Comparison of ENCODE assay signal across 17 cellular contexts in genomic region chr4:90142091-90142490, GRCh38.
"Had no signal": no experiment of that assay in that cellular context is flagged by ENCODE, and none has a peak within 500 bp of the region (broad histone marks: within the 10 kb centered on the region; RNA-seq: fewer than 3 reads in every experiment).

No MANE protein-coding gene starts in this region.

- H3K36me3 ChIP-seq: gastroesophageal sphincter, pancreas, upper lobe of right lung had no signal

- H3K27me3 ChIP-seq: gastroesophageal sphincter, pancreas, upper lobe of right lung had no signal

- ATAC-seq: activated CD8-positive, alpha-beta memory T cell treated with anti-CD3 and anti-CD28 coated beads, Interleukin-2, amount 10 ng/mL, durations not matched to agents 7 days and 5 days; gastroesophageal sphincter; pancreas; stimulated activated naive CD8-positive, alpha-beta T cell treated with anti-CD3 and anti-CD28 coated beads, Interleukin-15, Interleukin-2, amounts not matched to agents 100 U/mL and 50 U/mL, for 24 hours; upper lobe of right lung had no signal

- H3K4me3 ChIP-seq: coronary artery, gastroesophageal sphincter, pancreas, upper lobe of right lung had no signal

- H3K27ac ChIP-seq: coronary artery, epithelial cell of prostate, gastroesophageal sphincter, pancreas, upper lobe of right lung had no signal

- H3K9me3 ChIP-seq: gastroesophageal sphincter, pancreas, upper lobe of right lung had no signal

- DNase-seq: activated CD4-positive, alpha-beta T cell treated with anti-CD3 and anti-CD28 coated beads for 1 hour; activated CD4-positive, alpha-beta T cell treated with anti-CD3 and anti-CD28 coated beads, Interleukin-2, amount 50 U/mL, for 48 hours; activated CD8-positive, alpha-beta memory T cell treated with anti-CD3 and anti-CD28 coated beads, Interleukin-2, amount 10 ng/mL, durations not matched to agents 7 days and 5 days; activated effector memory CD4-positive, alpha-beta T cell treated with Interleukin-2 at 50 U/mL for 16 hours; activated T-cell treated with anti-CD3 and anti-CD28 coated beads, Interleukin-2, amount 50 U/mL, for 24 hours; caudate nucleus; effector CD8-positive, alpha-beta T cell; kidney; mesendoderm; pancreas; stimulated activated CD4-positive, alpha-beta T cell treated with anti-CD3 and anti-CD28 coated beads, Interleukin-4, amount 100 ng/mL, for 1 hour; stimulated activated CD8-positive, alpha-beta memory T cell treated with anti-CD3 and anti-CD28 coated beads, Interleukin-4, amount 100 ng/mL, for 48 hours; stimulated activated naive CD8-positive, alpha-beta T cell treated with anti-CD3 and anti-CD28 coated beads, Interleukin-15, Interleukin-2, amounts not matched to agents 100 U/mL and 50 U/mL, for 24 hours; upper lobe of right lung had no signal

- FAIRE-seq: kidney, pancreas had no signal

- H3K4me1 ChIP-seq: gastroesophageal sphincter, pancreas, upper lobe of right lung had no signal
